In genomic region chr15:64841258-64842098, GRCh38 we compare ENCODE assay signal across 8 cellular contexts. TPM values are rescaled to one million over a fixed set of nuclear protein-coding genes. Genes with fewer than 3 reads are reported as not detected.
DNase-seq lines count a peak whose midpoint lies in the region; ATAC-seq and TF ChIP-seq lines count a peak whose summit lies in the region.

A gene with protein sequence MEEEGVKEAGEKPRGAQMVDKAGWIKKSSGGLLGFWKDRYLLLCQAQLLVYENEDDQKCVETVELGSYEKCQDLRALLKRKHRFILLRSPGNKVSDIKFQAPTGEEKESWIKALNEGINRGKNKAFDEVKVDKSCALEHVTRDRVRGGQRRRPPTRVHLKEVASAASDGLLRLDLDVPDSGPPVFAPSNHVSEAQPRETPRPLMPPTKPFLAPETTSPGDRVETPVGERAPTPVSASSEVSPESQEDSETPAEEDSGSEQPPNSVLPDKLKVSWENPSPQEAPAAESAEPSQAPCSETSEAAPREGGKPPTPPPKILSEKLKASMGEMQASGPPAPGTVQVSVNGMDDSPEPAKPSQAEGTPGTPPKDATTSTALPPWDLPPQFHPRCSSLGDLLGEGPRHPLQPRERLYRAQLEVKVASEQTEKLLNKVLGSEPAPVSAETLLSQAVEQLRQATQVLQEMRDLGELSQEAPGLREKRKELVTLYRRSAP (plus strand): TSS chr15:64841915. CDS start chr15:64842017, 102 bp downstream.

- TF ChIP-seq CTCF in CD8-positive, alpha-beta T cell (IDR thresholded peaks at IDR 0.05), result peak; percentile 40

- no peaks in the 10 kb centered on the region for H3K27me3 ChIP-seq in CD8-positive, alpha-beta T cell (ENCODE audit: insufficient read depth, low read length)

- intact Hi-C loops in CD8-positive, alpha-beta T cell (cut with DNase I, micrococcal nuclease), result loop anchor here (1.0 to 5.0 kb wide), 7 partner anchors 16 to 446 kb away; partner anchors contain the start of genes PIF1 (in 2 of the 2), SPG21 (in 2 of the 2), CLPX (in 1 of the 2) and PARP16 (in 1 of the 2)

- H3K27ac ChIP-seq in CD8-positive, alpha-beta T cell (ENCODE audit: low read depth, low read length), result peak within 1 kb of the TSS; percentile 57

- H3K9me3 Mint-ChIP-seq in CD8-positive, alpha-beta T cell, result no peaks in the 10 kb centered on the region
- H3K9me3 Mint-ChIP-seq in effector memory CD8-positive, alpha-beta T cell, result no peaks in the 10 kb centered on the region
- no peaks in the 10 kb centered on the region for H3K9me3 Mint-ChIP-seq in memory B cell

- ATAC-seq in CD8-positive, alpha-beta T cell, result peak; percentile 76
- ATAC-seq in GM19455 (IDR thresholded peaks at IDR 0.05; ENCODE audit: unreplicated experiment), result peak; percentile 66
- ATAC-seq in effector memory CD8-positive, alpha-beta T cell (replicated peaks), result peak; percentile 79
- peak; percentile 76 for ATAC-seq in memory B cell (ENCODE audit: low read depth)

- H3K4me1 Mint-ChIP-seq in CD8-positive, alpha-beta T cell (ENCODE audit: low read depth), result peaks cover 82% of the 10 kb centered on the region
- peaks cover 66 to 75% of the 10 kb centered on the region in 2 donors for H3K4me1 Mint-ChIP-seq in effector memory CD8-positive, alpha-beta T cell (ENCODE audit: low read depth in 2 of 2)
- H3K4me1 Mint-ChIP-seq in memory B cell, result peaks cover 55% of the 10 kb centered on the region

- no peaks in the 10 kb centered on the region for H3K9me3 ChIP-seq in CD8-positive, alpha-beta T cell (ENCODE audit: low read length)

- peak; percentile 66 to 93 (median 89) for DNase-seq in CD8-positive, alpha-beta T cell
- DNase-seq in HS-27A (ENCODE audit: low read depth) (peak; percentile 87), NOMO-1 treated with DMSO at 0.1 percent for 48 hours (lab: John Stamatoyannopoulos, UW; ENCODE audit: unreplicated experiment) (peak; percentile 98), memory B cell (ENCODE audit: low spot score in 2 of 2) (peak; percentile 73)
- DNase-seq in activated CD8-positive, alpha-beta memory T cell treated with anti-CD3 and anti-CD28 coated beads for 4 hours (ENCODE audit: low read depth in 2 of 2), result peak; percentile 71 to 73
- DNase-seq in effector memory CD8-positive, alpha-beta T cell, result peak; percentile 85 to 92 (median 86)
- DNase-seq in stimulated activated CD8-positive, alpha-beta memory T cell treated with anti-CD3 and anti-CD28 coated beads, Interleukin-12 subunit alpha, Interleukin-12 subunit beta, amount 100 ng/mL, for 1 hour (ENCODE audit: low read depth), result peak; percentile 75

- H3K4me1 ChIP-seq in CD8-positive, alpha-beta T cell (ENCODE audit: insufficient read depth, low read length), result peaks cover 81% of the 10 kb centered on the region

- peaks cover 8% of the 10 kb centered on the region for H3K36me3 Mint-ChIP-seq in CD8-positive, alpha-beta T cell
- peaks cover 18% of the 10 kb centered on the region for H3K36me3 Mint-ChIP-seq in effector memory CD8-positive, alpha-beta T cell (ENCODE audit: insufficient read depth)
- H3K36me3 Mint-ChIP-seq in memory B cell, result peaks cover 3% of the 10 kb centered on the region

- H3K27me3 Mint-ChIP-seq in CD8-positive, alpha-beta T cell (ENCODE audit: low read depth), result no peaks in the 10 kb centered on the region
- H3K27me3 Mint-ChIP-seq in effector memory CD8-positive, alpha-beta T cell, result no peaks in the 10 kb centered on the region
- H3K27me3 Mint-ChIP-seq in memory B cell, result no peaks in the 10 kb centered on the region

- POLR2A ChIA-PET in CD8-positive, alpha-beta T cell (lab: Charles Lee), result interaction anchor here (0.6 to 2.4 kb wide), 3 partner anchors 22 to 53 kb away, joined by 3 to 30 read pairs (median 3); no protein-coding TSS in a partner anchor

- peak within 1 kb of the TSS; percentile 65 for H3K4me3 ChIP-seq in CD8-positive, alpha-beta T cell (ENCODE audit: low read depth, low read length)

- H3K27ac Mint-ChIP-seq in CD8-positive, alpha-beta T cell, result peak within 1 kb of the TSS; percentile 93
- H3K27ac Mint-ChIP-seq in effector memory CD8-positive, alpha-beta T cell, result peak within 1 kb of the TSS; percentile 87 to 92
- H3K27ac Mint-ChIP-seq in memory B cell, result peak within 1 kb of the TSS; percentile 96

- CTCF ChIA-PET in CD8-positive, alpha-beta T cell (lab: Charles Lee), result interaction anchor here (0.7 to 4.3 kb wide), 10 partner anchors 9 to 63 kb away, joined by 3 to 22 read pairs (median 4); no protein-coding TSS in a partner anchor

- peak within 1 kb of the TSS; percentile 95 for H3K4me3 Mint-ChIP-seq in CD8-positive, alpha-beta T cell
- H3K4me3 Mint-ChIP-seq in effector memory CD8-positive, alpha-beta T cell, result peak within 1 kb of the TSS; percentile 78 to 86
- H3K4me3 Mint-ChIP-seq in memory B cell, result peak within 1 kb of the TSS; percentile 100

- H3K36me3 ChIP-seq in CD8-positive, alpha-beta T cell (ENCODE audit: insufficient read depth, low read length), result no peaks in the 10 kb centered on the region

RNA-seq across cellular contexts. Expression of the gene that starts here (rescaled TPM):
- 1 to 10 TPM; 7.9 to 8.2 TPM for total RNA-seq in CD8-positive, alpha-beta T cell

Comparison
In these comparisons a context has a peak if more than half of its experiments do, and no peak if none do; other contexts are left out.
1. Peak in every context shown above with its lines: DNase-seq, ATAC-seq, H3K4me3 ChIP-seq and H3K27ac ChIP-seq.